ENCODE assay signal across 1 cellular context in genomic region chr5:173329370-173330150, GRCh38.
A peak's percentile ranks its signal among the peaks of the same experiment; 100 is the strongest.
TF ChIP-seq lines count a peak whose summit lies in the region.

No MANE protein-coding gene starts in this region.

TF ChIP-seq in WTC11, 78 proteins besides CTCF, POLR2A, EP300 and RAD21 (continued from another document and continues in another):
- TF ChIP-seq AFF4 (CRISPR knock-in tag; IDR thresholded peaks at IDR 0.05; ENCODE audit: borderline replicate concordance) (no peak), TP53 (CRISPR knock-in tag; IDR thresholded peaks at IDR 0.05) (0 out of 2 replicates have a peak, but pooled peaks have one; percentile 38), HMGXB4 (CRISPR knock-in tag; IDR thresholded peaks at IDR 0.05) (no peak), MAX (CRISPR knock-in tag; IDR thresholded peaks at IDR 0.05) (peak; percentile 97), ZNF219 (CRISPR knock-in tag; IDR thresholded peaks at IDR 0.05; ENCODE audit: borderline replicate concordance) (no peak), ATF3 (CRISPR knock-in tag; conservative IDR thresholded peaks at IDR 0.05) (no peak), SOX15 (CRISPR knock-in tag; IDR thresholded peaks at IDR 0.05) (no peak), ATF2 (CRISPR knock-in tag; IDR thresholded peaks at IDR 0.05; ENCODE audit: borderline replicate concordance, low read depth) (no peak), OVOL2 (CRISPR knock-in tag; IDR thresholded peaks at IDR 0.05; ENCODE audit: borderline replicate concordance) (no peak), E2F4 (CRISPR knock-in tag; IDR thresholded peaks at IDR 0.05; ENCODE audit: borderline replicate concordance, low read depth) (no peak), ETV6 (CRISPR knock-in tag; IDR thresholded peaks at IDR 0.05) (0 out of 2 replicates have a peak, but pooled peaks have one; percentile 37), USF2 (CRISPR knock-in tag; IDR thresholded peaks at IDR 0.05) (peak; percentile 83), SMAD3 (CRISPR knock-in tag; IDR thresholded peaks at IDR 0.05; ENCODE audit: borderline replicate concordance) (no peak), ESRRA (CRISPR knock-in tag; IDR thresholded peaks at IDR 0.05; ENCODE audit: borderline replicate concordance) (0 out of 2 replicates have a peak, but pooled peaks have one; percentile 14), GABPB1 (CRISPR knock-in tag; IDR thresholded peaks at IDR 0.05) (peak; percentile 99), ZNF138 (CRISPR knock-in tag; conservative IDR thresholded peaks at IDR 0.05) (no peak), CREB1 (CRISPR knock-in tag; IDR thresholded peaks at IDR 0.05) (no peak), ZNF281 (CRISPR knock-in tag; IDR thresholded peaks at IDR 0.05) (peak; percentile 94), FOXP1 (CRISPR knock-in tag; IDR thresholded peaks at IDR 0.05; ENCODE audit: borderline replicate concordance) (peak; percentile 52), MXD4 (CRISPR knock-in tag; IDR thresholded peaks at IDR 0.05; ENCODE audit: borderline replicate concordance) (no peak), SMAD4 (CRISPR knock-in tag; IDR thresholded peaks at IDR 0.05) (no peak), ZNF512 (CRISPR knock-in tag; IDR thresholded peaks at IDR 0.05; ENCODE audit: borderline replicate concordance) (no peak), ARID4B (CRISPR knock-in tag; IDR thresholded peaks at IDR 0.05; ENCODE audit: borderline replicate concordance) (no peak), CREM (CRISPR knock-in tag; IDR thresholded peaks at IDR 0.05) (no peak), USF1 (CRISPR knock-in tag; IDR thresholded peaks at IDR 0.05) (peak; percentile 87), ZBTB43 (CRISPR knock-in tag; IDR thresholded peaks at IDR 0.05) (no peak; the same call in 1 of the 2 replicates), JAZF1 (CRISPR knock-in tag; IDR thresholded peaks at IDR 0.05) (no peak), ZNF423 (CRISPR knock-in tag; IDR thresholded peaks at IDR 0.05) (peak; percentile 72), GRHL2 (CRISPR knock-in tag; IDR thresholded peaks at IDR 0.05; ENCODE audit: insufficient replicate concordance, severe bottlenecking) (no peak), FOXP4 (CRISPR knock-in tag; IDR thresholded peaks at IDR 0.05) (peak; percentile 56; the same call in 1 of the 2 replicates)
